In the genomic region with DNA sequence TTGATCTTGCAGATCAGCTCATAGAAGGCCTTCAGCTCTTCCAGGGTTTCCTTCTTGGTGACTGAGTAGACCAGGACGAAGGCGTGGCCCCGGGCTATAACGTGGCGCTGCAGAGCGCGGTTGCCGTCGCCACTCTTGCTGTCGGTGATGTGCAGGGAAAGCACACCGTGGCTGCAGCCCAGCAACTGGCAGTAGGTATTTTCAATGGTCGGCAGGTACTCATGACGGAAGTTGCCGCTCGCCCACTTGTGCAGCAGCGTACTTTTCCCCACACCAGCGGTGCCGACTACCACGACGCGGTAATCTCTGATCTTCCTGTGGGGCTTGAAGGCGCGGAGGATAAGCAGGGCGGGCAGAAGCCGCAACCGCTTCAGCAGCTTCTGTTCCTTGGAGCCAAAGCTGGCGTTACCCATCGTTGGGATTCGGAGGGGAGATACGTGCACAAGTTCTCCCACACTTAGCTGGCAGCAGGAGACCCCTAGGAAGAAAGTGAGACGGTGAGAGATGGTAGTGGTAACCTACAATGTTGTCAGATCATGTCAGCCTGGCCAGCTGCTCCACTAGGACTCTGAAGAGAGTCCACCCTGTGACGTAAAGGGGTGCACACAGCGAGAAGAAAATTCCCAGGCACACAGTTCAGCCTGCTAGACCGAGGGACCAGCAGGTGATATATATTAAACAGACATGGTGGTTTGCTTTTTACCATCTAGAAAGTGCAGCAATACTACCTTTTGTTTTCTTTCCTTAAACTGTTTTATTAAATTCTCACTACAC, we compare ENCODE assay signal across 1 cellular context.
TF ChIP-seq lines count a peak whose summit lies in the region.

No MANE protein-coding gene starts in this region.

TF ChIP-seq in K562, 482 proteins besides CTCF, POLR2A, EP300 and RAD21 (continued from another document and continues in another):
- TF ChIP-seq SP1 (CRISPR knock-in tag; IDR thresholded peaks at IDR 0.05) (no peak), NR2F6 (CRISPR knock-in tag; IDR thresholded peaks at IDR 0.05) (no peak), ZNF717 (CRISPR knock-in tag; IDR thresholded peaks at IDR 0.05) (no peak), CC2D1A (IDR thresholded peaks at IDR 0.05) (no peak), ZNF699 (CRISPR knock-in tag; IDR thresholded peaks at IDR 0.05; ENCODE audit: insufficient replicate concordance) (no peak), ZNF766 (CRISPR knock-in tag; conservative IDR thresholded peaks at IDR 0.05) (0 out of 2 replicates have a peak, but pooled peaks have one; percentile 21), RBM14 (IDR thresholded peaks at IDR 0.05; ENCODE audit: borderline replicate concordance, insufficient read depth, low read depth, low read length) (no peak), CEBPB (tag; IDR thresholded peaks at IDR 0.05) (no peak), CREM (IDR thresholded peaks at IDR 0.05; ENCODE audit: low read depth) (peak; percentile 64), POLR2G (IDR thresholded peaks at IDR 0.05; ENCODE audit: low read depth, low read length) (peak; percentile 69), ZNF23 (CRISPR knock-in tag; IDR thresholded peaks at IDR 0.05) (no peak), ILK (tag; IDR thresholded peaks at IDR 0.05; ENCODE audit: borderline replicate concordance, low read depth) (no peak), SIN3A (IDR thresholded peaks at IDR 0.05; ENCODE audit: borderline replicate concordance in 2 of 2, control insufficient read depth in 1 of 2, low read depth in 2 of 2, low read length in 2 of 2) (no peak), RB1 (IDR thresholded peaks at IDR 0.05; ENCODE audit: low read depth) (no peak), CREB1 (IDR thresholded peaks at IDR 0.05) (peak; percentile 17; the same call in 1 of the 2 replicates), CREB1 (CRISPR knock-in tag; IDR thresholded peaks at IDR 0.05) (0 out of 2 replicates have a peak, but pooled peaks have one; percentile 26), CTBP1 (IDR thresholded peaks at IDR 0.05; ENCODE audit: borderline replicate concordance) (peak; percentile 71; the same call in 1 of the 2 replicates), ZNF57 (CRISPR knock-in tag; IDR thresholded peaks at IDR 0.05) (no peak), ZNF263 (CRISPR knock-in tag; IDR thresholded peaks at IDR 0.05; ENCODE audit: borderline replicate concordance) (no peak), DMBX1 (CRISPR knock-in tag; IDR thresholded peaks at IDR 0.05; ENCODE audit: borderline replicate concordance) (no peak), PHF8 (IDR thresholded peaks at IDR 0.05; ENCODE audit: borderline replicate concordance, low read length) (no peak), GABPB1 (CRISPR knock-in tag; IDR thresholded peaks at IDR 0.05) (0 out of 2 replicates have a peak, but pooled peaks have one; percentile 64), PHB (CRISPR knock-in tag; IDR thresholded peaks at IDR 0.05) (no peak), L3MBTL2 (IDR thresholded peaks at IDR 0.05) (peak; percentile 69; the same call in 1 of the 2 replicates), SIN3B (IDR thresholded peaks at IDR 0.05; ENCODE audit: low read depth) (no peak), HMGN3 (IDR thresholded peaks at IDR 0.05; ENCODE audit: borderline replicate concordance, extremely low read depth, insufficient read length, low read depth, low read length) (no peak), HNRNPK (IDR thresholded peaks at IDR 0.05; ENCODE audit: low read depth, low read length, poor library complexity, severe bottlenecking) (no peak), SAFB2 (IDR thresholded peaks at IDR 0.05; ENCODE audit: borderline replicate concordance, low read depth, low read length, severe bottlenecking) (no peak), YY1 (IDR thresholded peaks at IDR 0.05; ENCODE audit: borderline replicate concordance in 1 of 3, control insufficient read depth in 1 of 3, extremely low read depth in 1 of 3, insufficient read depth in 3 of 3, insufficient read length in 1 of 3, insufficient replicate concordance in 2 of 3, low read depth in 1 of 3, low read length in 2 of 3) (no peak), CBX1 (IDR thresholded peaks at IDR 0.05; ENCODE audit: low read depth) (0 out of 2 replicates have a peak, but pooled peaks have one; percentile 52), KLF1 (tag; IDR thresholded peaks at IDR 0.05) (no peak), POLR2H (tag; IDR thresholded peaks at IDR 0.05; ENCODE audit: low read depth) (no peak), GATAD2B (IDR thresholded peaks at IDR 0.05; ENCODE audit: borderline replicate concordance) (no peak), ZNF253 (CRISPR knock-in tag; conservative IDR thresholded peaks at IDR 0.05) (no peak), ZNF354B (CRISPR knock-in tag; IDR thresholded peaks at IDR 0.05) (no peak)
- TF ChIP-seq, protein P1, sequence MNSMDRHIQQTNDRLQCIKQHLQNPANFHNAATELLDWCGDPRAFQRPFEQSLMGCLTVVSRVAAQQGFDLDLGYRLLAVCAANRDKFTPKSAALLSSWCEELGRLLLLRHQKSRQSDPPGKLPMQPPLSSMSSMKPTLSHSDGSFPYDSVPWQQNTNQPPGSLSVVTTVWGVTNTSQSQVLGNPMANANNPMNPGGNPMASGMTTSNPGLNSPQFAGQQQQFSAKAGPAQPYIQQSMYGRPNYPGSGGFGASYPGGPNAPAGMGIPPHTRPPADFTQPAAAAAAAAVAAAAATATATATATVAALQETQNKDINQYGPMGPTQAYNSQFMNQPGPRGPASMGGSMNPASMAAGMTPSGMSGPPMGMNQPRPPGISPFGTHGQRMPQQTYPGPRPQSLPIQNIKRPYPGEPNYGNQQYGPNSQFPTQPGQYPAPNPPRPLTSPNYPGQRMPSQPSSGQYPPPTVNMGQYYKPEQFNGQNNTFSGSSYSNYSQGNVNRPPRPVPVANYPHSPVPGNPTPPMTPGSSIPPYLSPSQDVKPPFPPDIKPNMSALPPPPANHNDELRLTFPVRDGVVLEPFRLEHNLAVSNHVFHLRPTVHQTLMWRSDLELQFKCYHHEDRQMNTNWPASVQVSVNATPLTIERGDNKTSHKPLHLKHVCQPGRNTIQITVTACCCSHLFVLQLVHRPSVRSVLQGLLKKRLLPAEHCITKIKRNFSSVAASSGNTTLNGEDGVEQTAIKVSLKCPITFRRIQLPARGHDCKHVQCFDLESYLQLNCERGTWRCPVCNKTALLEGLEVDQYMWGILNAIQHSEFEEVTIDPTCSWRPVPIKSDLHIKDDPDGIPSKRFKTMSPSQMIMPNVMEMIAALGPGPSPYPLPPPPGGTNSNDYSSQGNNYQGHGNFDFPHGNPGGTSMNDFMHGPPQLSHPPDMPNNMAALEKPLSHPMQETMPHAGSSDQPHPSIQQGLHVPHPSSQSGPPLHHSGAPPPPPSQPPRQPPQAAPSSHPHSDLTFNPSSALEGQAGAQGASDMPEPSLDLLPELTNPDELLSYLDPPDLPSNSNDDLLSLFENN (IDR thresholded peaks at IDR 0.05; ENCODE audit: low read depth in 2 of 2, low read length in 2 of 2) = no peak
- TF ChIP-seq, protein P2, sequence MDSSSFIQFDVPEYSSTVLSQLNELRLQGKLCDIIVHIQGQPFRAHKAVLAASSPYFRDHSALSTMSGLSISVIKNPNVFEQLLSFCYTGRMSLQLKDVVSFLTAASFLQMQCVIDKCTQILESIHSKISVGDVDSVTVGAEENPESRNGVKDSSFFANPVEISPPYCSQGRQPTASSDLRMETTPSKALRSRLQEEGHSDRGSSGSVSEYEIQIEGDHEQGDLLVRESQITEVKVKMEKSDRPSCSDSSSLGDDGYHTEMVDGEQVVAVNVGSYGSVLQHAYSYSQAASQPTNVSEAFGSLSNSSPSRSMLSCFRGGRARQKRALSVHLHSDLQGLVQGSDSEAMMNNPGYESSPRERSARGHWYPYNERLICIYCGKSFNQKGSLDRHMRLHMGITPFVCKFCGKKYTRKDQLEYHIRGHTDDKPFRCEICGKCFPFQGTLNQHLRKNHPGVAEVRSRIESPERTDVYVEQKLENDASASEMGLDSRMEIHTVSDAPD (CRISPR knock-in tag; IDR thresholded peaks at IDR 0.05) = no peak
- TF ChIP-seq, protein P3, sequence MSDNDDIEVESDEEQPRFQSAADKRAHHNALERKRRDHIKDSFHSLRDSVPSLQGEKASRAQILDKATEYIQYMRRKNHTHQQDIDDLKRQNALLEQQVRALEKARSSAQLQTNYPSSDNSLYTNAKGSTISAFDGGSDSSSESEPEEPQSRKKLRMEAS (CRISPR knock-in tag; IDR thresholded peaks at IDR 0.05) = peak; percentile 43
- TF ChIP-seq, protein P4, sequence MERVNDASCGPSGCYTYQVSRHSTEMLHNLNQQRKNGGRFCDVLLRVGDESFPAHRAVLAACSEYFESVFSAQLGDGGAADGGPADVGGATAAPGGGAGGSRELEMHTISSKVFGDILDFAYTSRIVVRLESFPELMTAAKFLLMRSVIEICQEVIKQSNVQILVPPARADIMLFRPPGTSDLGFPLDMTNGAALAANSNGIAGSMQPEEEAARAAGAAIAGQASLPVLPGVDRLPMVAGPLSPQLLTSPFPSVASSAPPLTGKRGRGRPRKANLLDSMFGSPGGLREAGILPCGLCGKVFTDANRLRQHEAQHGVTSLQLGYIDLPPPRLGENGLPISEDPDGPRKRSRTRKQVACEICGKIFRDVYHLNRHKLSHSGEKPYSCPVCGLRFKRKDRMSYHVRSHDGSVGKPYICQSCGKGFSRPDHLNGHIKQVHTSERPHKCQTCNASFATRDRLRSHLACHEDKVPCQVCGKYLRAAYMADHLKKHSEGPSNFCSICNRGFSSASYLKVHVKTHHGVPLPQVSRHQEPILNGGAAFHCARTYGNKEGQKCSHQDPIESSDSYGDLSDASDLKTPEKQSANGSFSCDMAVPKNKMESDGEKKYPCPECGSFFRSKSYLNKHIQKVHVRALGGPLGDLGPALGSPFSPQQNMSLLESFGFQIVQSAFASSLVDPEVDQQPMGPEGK (CRISPR knock-in tag; IDR thresholded peaks at IDR 0.05; ENCODE audit: borderline replicate concordance) = no peak
- TF ChIP-seq, protein P5, sequence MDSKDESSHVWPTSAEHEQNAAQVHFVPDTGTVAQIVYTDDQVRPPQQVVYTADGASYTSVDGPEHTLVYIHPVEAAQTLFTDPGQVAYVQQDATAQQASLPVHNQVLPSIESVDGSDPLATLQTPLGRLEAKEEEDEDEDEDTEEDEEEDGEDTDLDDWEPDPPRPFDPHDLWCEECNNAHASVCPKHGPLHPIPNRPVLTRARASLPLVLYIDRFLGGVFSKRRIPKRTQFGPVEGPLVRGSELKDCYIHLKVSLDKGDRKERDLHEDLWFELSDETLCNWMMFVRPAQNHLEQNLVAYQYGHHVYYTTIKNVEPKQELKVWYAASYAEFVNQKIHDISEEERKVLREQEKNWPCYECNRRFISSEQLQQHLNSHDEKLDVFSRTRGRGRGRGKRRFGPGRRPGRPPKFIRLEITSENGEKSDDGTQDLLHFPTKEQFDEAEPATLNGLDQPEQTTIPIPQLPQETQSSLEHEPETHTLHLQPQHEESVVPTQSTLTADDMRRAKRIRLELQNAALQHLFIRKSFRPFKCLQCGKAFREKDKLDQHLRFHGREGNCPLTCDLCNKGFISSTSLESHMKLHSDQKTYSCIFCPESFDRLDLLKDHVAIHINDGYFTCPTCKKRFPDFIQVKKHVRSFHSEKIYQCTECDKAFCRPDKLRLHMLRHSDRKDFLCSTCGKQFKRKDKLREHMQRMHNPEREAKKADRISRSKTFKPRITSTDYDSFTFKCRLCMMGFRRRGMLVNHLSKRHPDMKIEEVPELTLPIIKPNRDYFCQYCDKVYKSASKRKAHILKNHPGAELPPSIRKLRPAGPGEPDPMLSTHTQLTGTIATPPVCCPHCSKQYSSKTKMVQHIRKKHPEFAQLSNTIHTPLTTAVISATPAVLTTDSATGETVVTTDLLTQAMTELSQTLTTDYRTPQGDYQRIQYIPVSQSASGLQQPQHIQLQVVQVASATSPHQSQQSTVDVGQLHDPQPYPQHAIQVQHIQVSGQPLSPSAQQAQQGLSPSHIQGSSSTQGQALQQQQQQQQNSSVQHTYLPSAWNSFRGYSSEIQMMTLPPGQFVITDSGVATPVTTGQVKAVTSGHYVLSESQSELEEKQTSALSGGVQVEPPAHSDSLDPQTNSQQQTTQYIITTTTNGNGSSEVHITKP (IDR thresholded peaks at IDR 0.05; ENCODE audit: partially characterized antibody) = peak; percentile 96
- TF ChIP-seq, protein P6, sequence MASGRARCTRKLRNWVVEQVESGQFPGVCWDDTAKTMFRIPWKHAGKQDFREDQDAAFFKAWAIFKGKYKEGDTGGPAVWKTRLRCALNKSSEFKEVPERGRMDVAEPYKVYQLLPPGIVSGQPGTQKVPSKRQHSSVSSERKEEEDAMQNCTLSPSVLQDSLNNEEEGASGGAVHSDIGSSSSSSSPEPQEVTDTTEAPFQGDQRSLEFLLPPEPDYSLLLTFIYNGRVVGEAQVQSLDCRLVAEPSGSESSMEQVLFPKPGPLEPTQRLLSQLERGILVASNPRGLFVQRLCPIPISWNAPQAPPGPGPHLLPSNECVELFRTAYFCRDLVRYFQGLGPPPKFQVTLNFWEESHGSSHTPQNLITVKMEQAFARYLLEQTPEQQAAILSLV (tag; IDR thresholded peaks at IDR 0.05) = no peak
- TF ChIP-seq, protein P7, sequence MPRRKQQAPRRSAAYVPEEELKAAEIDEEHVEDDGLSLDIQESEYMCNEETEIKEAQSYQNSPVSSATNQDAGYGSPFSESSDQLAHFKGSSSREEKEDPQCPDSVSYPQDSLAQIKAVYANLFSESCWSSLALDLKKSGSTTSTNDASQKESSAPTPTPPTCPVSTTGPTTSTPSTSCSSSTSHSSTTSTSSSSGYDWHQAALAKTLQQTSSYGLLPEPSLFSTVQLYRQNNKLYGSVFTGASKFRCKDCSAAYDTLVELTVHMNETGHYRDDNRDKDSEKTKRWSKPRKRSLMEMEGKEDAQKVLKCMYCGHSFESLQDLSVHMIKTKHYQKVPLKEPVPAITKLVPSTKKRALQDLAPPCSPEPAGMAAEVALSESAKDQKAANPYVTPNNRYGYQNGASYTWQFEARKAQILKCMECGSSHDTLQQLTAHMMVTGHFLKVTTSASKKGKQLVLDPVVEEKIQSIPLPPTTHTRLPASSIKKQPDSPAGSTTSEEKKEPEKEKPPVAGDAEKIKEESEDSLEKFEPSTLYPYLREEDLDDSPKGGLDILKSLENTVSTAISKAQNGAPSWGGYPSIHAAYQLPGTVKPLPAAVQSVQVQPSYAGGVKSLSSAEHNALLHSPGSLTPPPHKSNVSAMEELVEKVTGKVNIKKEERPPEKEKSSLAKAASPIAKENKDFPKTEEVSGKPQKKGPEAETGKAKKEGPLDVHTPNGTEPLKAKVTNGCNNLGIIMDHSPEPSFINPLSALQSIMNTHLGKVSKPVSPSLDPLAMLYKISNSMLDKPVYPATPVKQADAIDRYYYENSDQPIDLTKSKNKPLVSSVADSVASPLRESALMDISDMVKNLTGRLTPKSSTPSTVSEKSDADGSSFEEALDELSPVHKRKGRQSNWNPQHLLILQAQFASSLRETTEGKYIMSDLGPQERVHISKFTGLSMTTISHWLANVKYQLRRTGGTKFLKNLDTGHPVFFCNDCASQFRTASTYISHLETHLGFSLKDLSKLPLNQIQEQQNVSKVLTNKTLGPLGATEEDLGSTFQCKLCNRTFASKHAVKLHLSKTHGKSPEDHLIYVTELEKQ (CRISPR knock-in tag; IDR thresholded peaks at IDR 0.05) = no peak
- TF ChIP-seq, protein P8, sequence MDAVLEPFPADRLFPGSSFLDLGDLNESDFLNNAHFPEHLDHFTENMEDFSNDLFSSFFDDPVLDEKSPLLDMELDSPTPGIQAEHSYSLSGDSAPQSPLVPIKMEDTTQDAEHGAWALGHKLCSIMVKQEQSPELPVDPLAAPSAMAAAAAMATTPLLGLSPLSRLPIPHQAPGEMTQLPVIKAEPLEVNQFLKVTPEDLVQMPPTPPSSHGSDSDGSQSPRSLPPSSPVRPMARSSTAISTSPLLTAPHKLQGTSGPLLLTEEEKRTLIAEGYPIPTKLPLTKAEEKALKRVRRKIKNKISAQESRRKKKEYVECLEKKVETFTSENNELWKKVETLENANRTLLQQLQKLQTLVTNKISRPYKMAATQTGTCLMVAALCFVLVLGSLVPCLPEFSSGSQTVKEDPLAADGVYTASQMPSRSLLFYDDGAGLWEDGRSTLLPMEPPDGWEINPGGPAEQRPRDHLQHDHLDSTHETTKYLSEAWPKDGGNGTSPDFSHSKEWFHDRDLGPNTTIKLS (IDR thresholded peaks at IDR 0.05; ENCODE audit: borderline replicate concordance, low read depth) = no peak
